In the genomic region with DNA sequence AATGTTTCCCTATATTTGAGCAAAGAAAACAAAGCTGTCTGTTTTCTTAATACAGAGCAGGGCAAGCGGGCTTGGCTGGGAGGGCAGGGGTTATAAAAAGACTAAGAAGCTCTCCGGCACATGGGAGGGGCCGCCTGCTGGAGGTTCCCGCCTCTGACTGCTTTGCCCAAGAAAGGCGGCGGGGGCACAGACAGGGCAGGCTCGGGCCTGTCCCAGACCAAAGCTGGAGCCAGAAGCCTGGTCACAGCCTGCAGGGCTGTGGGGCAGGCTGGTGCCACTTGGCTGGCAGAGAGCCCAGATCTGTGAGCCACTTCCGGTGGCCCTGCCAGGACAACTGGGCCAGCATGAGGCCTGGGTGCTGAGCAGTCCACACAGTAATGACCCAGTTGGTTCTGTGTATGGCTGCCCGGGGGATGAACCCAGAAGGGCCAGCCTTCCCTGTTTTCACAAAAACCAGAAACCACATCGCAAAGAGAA, we compare ENCODE assay signal across 1 cellular context.
TF ChIP-seq lines count a peak whose summit lies in the region.

No MANE protein-coding gene starts in this region.

TF ChIP-seq in HepG2, 621 proteins besides CTCF, POLR2A, EP300 and RAD21 (continued from another document and continues in another):
- TF ChIP-seq ARID5B (CRISPR knock-in tag; IDR thresholded peaks at IDR 0.05): peak; percentile 41; the same call in 1 of the 2 replicates
- no peak for TF ChIP-seq NCOA5 (CRISPR knock-in tag; IDR thresholded peaks at IDR 0.05)
- no peak for TF ChIP-seq FOSL1 (CRISPR knock-in tag; IDR thresholded peaks at IDR 0.05; ENCODE audit: borderline replicate concordance)
- no peak for TF ChIP-seq HNRNPUL1 (IDR thresholded peaks at IDR 0.05; ENCODE audit: low read depth, low read length)
- no peak for TF ChIP-seq MED8 (CRISPR knock-in tag; IDR thresholded peaks at IDR 0.05; ENCODE audit: insufficient replicate concordance)
- TF ChIP-seq ZNF569 (CRISPR knock-in tag; IDR thresholded peaks at IDR 0.05; ENCODE audit: borderline replicate concordance): no peak
- no peak for TF ChIP-seq HNRNPLL (IDR thresholded peaks at IDR 0.05; ENCODE audit: low read depth, low read length, poor library complexity, severe bottlenecking)
- no peak for TF ChIP-seq ZBTB1 (CRISPR knock-in tag; IDR thresholded peaks at IDR 0.05; ENCODE audit: borderline replicate concordance)
- no peak for TF ChIP-seq ZNF367 (CRISPR knock-in tag; IDR thresholded peaks at IDR 0.05; ENCODE audit: borderline replicate concordance)
- TF ChIP-seq ATF7 (IDR thresholded peaks at IDR 0.05): no peak
- TF ChIP-seq ATF7 (CRISPR knock-in tag; IDR thresholded peaks at IDR 0.05): no peak
- no peak for TF ChIP-seq ZNF720 (CRISPR knock-in tag; IDR thresholded peaks at IDR 0.05)
- TF ChIP-seq ZNF143 (CRISPR knock-in tag; IDR thresholded peaks at IDR 0.05): no peak
- TF ChIP-seq ZNF251 (CRISPR knock-in tag; IDR thresholded peaks at IDR 0.05): no peak
- 0 out of 2 replicates have a peak, but pooled peaks have one; percentile 27 for TF ChIP-seq DPF2 (CRISPR knock-in tag; IDR thresholded peaks at IDR 0.05; ENCODE audit: borderline replicate concordance, low read depth)
- TF ChIP-seq, protein P1, sequence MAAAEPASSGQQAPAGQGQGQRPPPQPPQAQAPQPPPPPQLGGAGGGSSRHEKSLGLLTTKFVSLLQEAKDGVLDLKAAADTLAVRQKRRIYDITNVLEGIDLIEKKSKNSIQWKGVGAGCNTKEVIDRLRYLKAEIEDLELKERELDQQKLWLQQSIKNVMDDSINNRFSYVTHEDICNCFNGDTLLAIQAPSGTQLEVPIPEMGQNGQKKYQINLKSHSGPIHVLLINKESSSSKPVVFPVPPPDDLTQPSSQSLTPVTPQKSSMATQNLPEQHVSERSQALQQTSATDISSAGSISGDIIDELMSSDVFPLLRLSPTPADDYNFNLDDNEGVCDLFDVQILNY (CRISPR knock-in tag; conservative IDR thresholded peaks at IDR 0.05): no peak
- TF ChIP-seq HNF4A (CRISPR knock-in tag; IDR thresholded peaks at IDR 0.05): no peak; the same call in 1 of the 2 replicates
- no peak for TF ChIP-seq ZSCAN30 (CRISPR knock-in tag; IDR thresholded peaks at IDR 0.05)
- TF ChIP-seq IRX3 (CRISPR knock-in tag; IDR thresholded peaks at IDR 0.05; ENCODE audit: borderline replicate concordance, low read depth): no peak
- TF ChIP-seq HOXA9 (CRISPR knock-in tag; IDR thresholded peaks at IDR 0.05; ENCODE audit: borderline replicate concordance): no peak
- TF ChIP-seq TFDP2 (CRISPR knock-in tag; IDR thresholded peaks at IDR 0.05): peak; percentile 47; the same call in 1 of the 2 replicates
- TF ChIP-seq KMT2A (CRISPR knock-in tag; IDR thresholded peaks at IDR 0.05): no peak
- TF ChIP-seq, protein P2, sequence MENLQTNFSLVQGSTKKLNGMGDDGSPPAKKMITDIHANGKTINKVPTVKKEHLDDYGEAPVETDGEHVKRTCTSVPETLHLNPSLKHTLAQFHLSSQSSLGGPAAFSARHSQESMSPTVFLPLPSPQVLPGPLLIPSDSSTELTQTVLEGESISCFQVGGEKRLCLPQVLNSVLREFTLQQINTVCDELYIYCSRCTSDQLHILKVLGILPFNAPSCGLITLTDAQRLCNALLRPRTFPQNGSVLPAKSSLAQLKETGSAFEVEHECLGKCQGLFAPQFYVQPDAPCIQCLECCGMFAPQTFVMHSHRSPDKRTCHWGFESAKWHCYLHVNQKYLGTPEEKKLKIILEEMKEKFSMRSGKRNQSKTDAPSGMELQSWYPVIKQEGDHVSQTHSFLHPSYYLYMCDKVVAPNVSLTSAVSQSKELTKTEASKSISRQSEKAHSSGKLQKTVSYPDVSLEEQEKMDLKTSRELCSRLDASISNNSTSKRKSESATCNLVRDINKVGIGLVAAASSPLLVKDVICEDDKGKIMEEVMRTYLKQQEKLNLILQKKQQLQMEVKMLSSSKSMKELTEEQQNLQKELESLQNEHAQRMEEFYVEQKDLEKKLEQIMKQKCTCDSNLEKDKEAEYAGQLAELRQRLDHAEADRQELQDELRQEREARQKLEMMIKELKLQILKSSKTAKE (CRISPR knock-in tag; IDR thresholded peaks at IDR 0.05; ENCODE audit: borderline replicate concordance): no peak
- no peak for TF ChIP-seq DNMT1 (CRISPR knock-in tag; IDR thresholded peaks at IDR 0.05)
- no peak for TF ChIP-seq ZNF530 (CRISPR knock-in tag; IDR thresholded peaks at IDR 0.05; ENCODE audit: low read depth)
- no peak for TF ChIP-seq ZNF703 (CRISPR knock-in tag; IDR thresholded peaks at IDR 0.05; ENCODE audit: borderline replicate concordance)
- TF ChIP-seq WIZ (CRISPR knock-in tag; IDR thresholded peaks at IDR 0.05): no peak
- no peak for TF ChIP-seq ZNF562 (CRISPR knock-in tag; IDR thresholded peaks at IDR 0.05; ENCODE audit: borderline replicate concordance)
- TF ChIP-seq ZNF383 (CRISPR knock-in tag; IDR thresholded peaks at IDR 0.05; ENCODE audit: borderline replicate concordance): no peak
- no peak for TF ChIP-seq ZNF747 (CRISPR knock-in tag; IDR thresholded peaks at IDR 0.05; ENCODE audit: borderline replicate concordance)
- TF ChIP-seq BRCA1 (CRISPR knock-in tag; IDR thresholded peaks at IDR 0.05): no peak
- no peak for TF ChIP-seq KLF12 (CRISPR knock-in tag; IDR thresholded peaks at IDR 0.05; ENCODE audit: borderline replicate concordance)
- TF ChIP-seq RXRB (CRISPR knock-in tag; IDR thresholded peaks at IDR 0.05; ENCODE audit: borderline replicate concordance): no peak
- TF ChIP-seq TSC22D2 (CRISPR knock-in tag; IDR thresholded peaks at IDR 0.05; ENCODE audit: borderline replicate concordance): no peak
- TF ChIP-seq ZFY (CRISPR knock-in tag; IDR thresholded peaks at IDR 0.05): peak; percentile 71
- no peak for TF ChIP-seq HNRNPH1 (optimal IDR thresholded peaks at IDR 0.05; ENCODE audit: low read depth, low read length)
- no peak for TF ChIP-seq RFXANK (CRISPR knock-in tag; IDR thresholded peaks at IDR 0.05)
- TF ChIP-seq EED (CRISPR knock-in tag; IDR thresholded peaks at IDR 0.05): no peak
- no peak for TF ChIP-seq SIX1 (CRISPR knock-in tag; IDR thresholded peaks at IDR 0.05; ENCODE audit: borderline replicate concordance)
- no peak for TF ChIP-seq ZFP1 (CRISPR knock-in tag; IDR thresholded peaks at IDR 0.05)
- no peak for TF ChIP-seq ZNF224 (CRISPR knock-in tag; IDR thresholded peaks at IDR 0.05)
- TF ChIP-seq ZNF335 (CRISPR knock-in tag; IDR thresholded peaks at IDR 0.05): no peak
- no peak for TF ChIP-seq ZNF773 (CRISPR knock-in tag; IDR thresholded peaks at IDR 0.05; ENCODE audit: borderline replicate concordance)
- TF ChIP-seq DRAP1 (CRISPR knock-in tag; IDR thresholded peaks at IDR 0.05): no peak
- TF ChIP-seq ADNP (CRISPR knock-in tag; IDR thresholded peaks at IDR 0.05): no peak
- no peak for TF ChIP-seq ZNF660 (CRISPR knock-in tag; IDR thresholded peaks at IDR 0.05; ENCODE audit: borderline replicate concordance, low read depth)
- peak; percentile 79; the same call in 1 of the 2 replicates for TF ChIP-seq ZNF230 (CRISPR knock-in tag; IDR thresholded peaks at IDR 0.05)
- TF ChIP-seq CERS6 (CRISPR knock-in tag; IDR thresholded peaks at IDR 0.05): no peak
- no peak for TF ChIP-seq RNF219 (CRISPR knock-in tag; IDR thresholded peaks at IDR 0.05)
- TF ChIP-seq NONO (IDR thresholded peaks at IDR 0.05): no peak
- no peak for TF ChIP-seq NONO (CRISPR knock-in tag; conservative IDR thresholded peaks at IDR 0.05)
